In the genomic region with DNA sequence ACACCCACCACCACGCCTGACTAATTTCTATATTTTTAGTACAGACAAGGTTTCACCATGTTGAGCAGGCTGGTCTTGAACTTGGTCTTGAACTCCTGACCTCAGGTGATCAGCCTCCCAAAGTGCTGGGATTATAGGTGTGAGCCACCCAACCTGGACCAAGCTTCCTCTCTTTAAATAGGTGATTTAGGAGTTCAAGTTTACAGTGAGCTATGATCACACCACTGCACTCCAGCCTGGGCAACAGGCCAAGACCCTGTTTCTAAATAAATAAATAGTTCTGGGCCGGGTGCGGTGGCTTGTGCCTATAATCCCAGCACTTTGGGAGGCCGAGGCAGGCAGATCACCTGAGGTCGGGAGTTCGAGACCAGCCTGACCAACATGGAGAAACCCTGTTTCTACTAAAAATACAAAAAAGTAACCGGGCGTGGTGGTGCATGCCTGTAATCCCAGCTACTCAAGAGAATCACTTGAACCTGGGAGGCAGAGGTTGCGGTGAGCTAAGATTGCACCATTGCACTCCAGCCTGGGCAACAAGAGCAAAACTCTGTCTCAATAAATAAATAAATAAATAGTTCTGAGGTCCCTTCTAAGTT, we compare ENCODE assay signal across 7 cellular contexts. TPM values are rescaled to one million over a fixed set of nuclear protein-coding genes. Genes with fewer than 3 reads are reported as not detected.
DNase-seq lines count a peak whose midpoint lies in the region; ATAC-seq lines count a peak whose summit lies in the region.
"Not testable (repeated sequence)": the region's sequence is repeated elsewhere in the genome, so short reads cannot be mapped to it uniquely, and the experiment has no call there.

No MANE protein-coding gene starts in this region.

- ATAC-seq in left lobe of liver: peak; percentile 34

- DNase-seq in COLO668 (lab: John Stamatoyannopoulos, UW; ENCODE audit: unreplicated experiment) (peak; percentile 47), LoVo (ENCODE audit: low spot score) (peak; percentile 13), NCI-H1694 treated with DMSO at 0.1 percent for 48 hours (lab: John Stamatoyannopoulos, UW) (peak; percentile 16), NCI-H2171 treated with DMSO at 0.1 percent for 48 hours (lab: John Stamatoyannopoulos, UW) (peak; percentile 43), NCI-H774 (lab: John Stamatoyannopoulos, UW) (peak; percentile 43), SHP77 (lab: John Stamatoyannopoulos, UW) (peak; percentile 23 to 52)
- not testable (repeated sequence) for DNase-seq in left lobe of liver (ENCODE audit: low spot score)

RNA-seq across cellular contexts. Expression of a gene that starts 6.5 kb away (rescaled TPM):
- 5.0 TPM for total RNA-seq in left lobe of liver
